Comparison of ENCODE assay signal across 12 cellular contexts in genomic region chr7:2873146-2873545, GRCh38. TPM values are rescaled to one million over a fixed set of nuclear protein-coding genes. Genes with fewer than 3 reads are reported as not detected.
A peak's percentile ranks its signal among the peaks of the same experiment; 100 is the strongest.
DNase-seq lines count a peak whose midpoint lies in the region; ATAC-seq, FAIRE-seq and TF ChIP-seq lines count a peak whose summit lies in the region.
"Had no signal": no experiment of that assay in that cellular context is flagged by ENCODE, and none has a peak within 500 bp of the region (broad histone marks: within the 10 kb centered on the region; RNA-seq: fewer than 3 reads in every experiment).

No MANE protein-coding gene starts in this region.

- no peak for TF ChIP-seq EP300 in A549 (IDR thresholded peaks at IDR 0.05)

- no peaks in the 10 kb centered on the region for H3K9me1 ChIP-seq in endothelial cell of umbilical vein (replicated peaks; ENCODE audit: control insufficient read depth, extremely low read depth, insufficient read depth, low read length)

- no peaks in the 10 kb centered on the region for H4K20me1 ChIP-seq in endothelial cell of umbilical vein (replicated peaks; ENCODE audit: control insufficient read depth, extremely low read depth, insufficient read depth, low read length)

- FAIRE-seq in A549 (lab: Jason Lieb, UNC): no peak
- peak; percentile 95 for FAIRE-seq in RCC 7860 (lab: Jason Lieb, UNC)
- FAIRE-seq in endothelial cell of umbilical vein (lab: Jason Lieb, UNC): no peak

- peak overlapping the region; percentile 74 to 77; a peak in 5 of 6 replicates for H3K27ac ChIP-seq in A549
- H3K27ac ChIP-seq in endothelial cell of umbilical vein (ENCODE audit: insufficient read depth, low read depth, low read length): peak overlapping the region; percentile 99

- dilution Hi-C loops in endothelial cell of umbilical vein (cut with MboI; ENCODE audit: extremely low pct_ligation_motif_present, low sequenced_read_pairs): no loop called here

- H3K9ac ChIP-seq in endothelial cell of umbilical vein (replicated peaks; ENCODE audit: extremely low read depth, insufficient read depth, low read length): no peak overlapping the region

- DNase-seq in A549 (ENCODE audit: low read depth in 1 of 2, low spot score in 1 of 2): no peak
- DNase-seq in DMS79 (lab: John Stamatoyannopoulos, UW): peak; percentile 71
- DNase-seq in RCC 7860 (ENCODE audit: low spot score): peak; percentile 96
- no peak for DNase-seq in endothelial cell of umbilical vein (ENCODE audit: low read depth, low spot score)
- DNase-seq in CD1c-positive myeloid dendritic cell (ENCODE audit: extremely low spot score): no peak
- no peak for DNase-seq in AML-193 (lab: John Stamatoyannopoulos, UW)
- DNase-seq: activated CD4-positive, alpha-beta T cell treated with anti-CD3 and anti-CD28 coated beads, Interleukin-2, amount 50 U/mL, for 48 hours; aorta; stimulated activated CD4-positive, alpha-beta T cell treated with anti-CD3 and anti-CD28 coated beads, Interleukin-15, amount 100 ng/mL, for 24 hours had no signal

- 80% methylated on average over 10 of the region's 10 CpGs for WGBS in A549 (ENCODE audit: missing lambda C conversion rate)

- H3K79me2 ChIP-seq in endothelial cell of umbilical vein (ENCODE audit: control insufficient read depth, insufficient read depth, low read length): no peaks in the 10 kb centered on the region

- TF ChIP-seq POLR2A in A549 (IDR thresholded peaks at IDR 0.05; ENCODE audit: low read length) (no peak), endothelial cell of umbilical vein (IDR thresholded peaks at IDR 0.05; ENCODE audit: low read depth, low read length) (no peak)

- no peaks in the 10 kb centered on the region for H3K27me3 ChIP-seq in endothelial cell of umbilical vein (ENCODE audit: control insufficient read depth in 2 of 2, insufficient read depth in 2 of 2, low read length in 2 of 2)
- H3K27me3 ChIP-seq: SJSA1 had no signal

- H3K4me1 ChIP-seq in A549 (peaks cover 11% of the 10 kb centered on the region), endothelial cell of umbilical vein (ENCODE audit: control insufficient read depth, extremely low read depth, insufficient read depth, low read length) (peaks cover 18% of the 10 kb centered on the region)

- TF ChIP-seq CTCF in A549 (IDR thresholded peaks at IDR 0.05) (no peak), endothelial cell of umbilical vein (IDR thresholded peaks at IDR 0.05; ENCODE audit: extremely low read depth in 1 of 2, insufficient read depth in 1 of 2, low read depth in 1 of 2, low read length in 2 of 2) (no peak)

- intact Hi-C loops in endothelial cell of umbilical vein (cut with micrococcal nuclease): loop anchor here (1.0 kb wide), 1 partner anchor 10 kb away; no protein-coding TSS in a partner anchor

- peak overlapping the region; percentile 38; the same call in 1 of the 3 replicates for H3K4me2 ChIP-seq in A549
- H3K4me2 ChIP-seq in endothelial cell of umbilical vein (ENCODE audit: insufficient read depth, low read length): no peak overlapping the region

- H3K9me3 ChIP-seq in A549 (no peaks in the 10 kb centered on the region), endothelial cell of umbilical vein (replicated peaks; ENCODE audit: control insufficient read depth, insufficient read depth, low read length) (no peaks in the 10 kb centered on the region)
- H3K9me3 ChIP-seq: SJSA1 had no signal

- CTCF ChIA-PET in A549 (lab: Yijun Ruan, JAX) (interaction anchor here (2.2 to 6.3 kb wide), 2 partner anchors 8 to 14 kb away, joined by 11 to 50 read pairs; no protein-coding TSS in a partner anchor), endothelial cell of umbilical vein (lab: Charles Lee) (interaction anchor here (3.5 kb wide), 1 partner anchor 8 kb away, joined by 20 read pairs; no protein-coding TSS in a partner anchor)

- POLR2A ChIA-PET in A549 (lab: Yijun Ruan, JAX) (interaction anchor here (1.1 to 1.4 kb wide), 2 partner anchors 115 to 1768 kb away, joined by 3 to 4 read pairs; no protein-coding TSS in a partner anchor), endothelial cell of umbilical vein (lab: Charles Lee) (interaction anchor here (0.6 kb wide), 1 partner anchor 332 kb away, joined by 4 read pairs; no protein-coding TSS in a partner anchor)

- BruUV-seq in endothelial cell of umbilical vein (replicated peaks; lab: Mats Ljungman, UMichigan): no TSS peak

- ATAC-seq in A549 (no peak), HG03135 (IDR thresholded peaks at IDR 0.05; ENCODE audit: unreplicated experiment) (no peak), GM21360 (IDR thresholded peaks at IDR 0.05; ENCODE audit: unreplicated experiment) (no peak)

- TF ChIP-seq RAD21 in A549 (conservative IDR thresholded peaks at IDR 0.05 in 1 of 2, IDR thresholded peaks at IDR 0.05 in 1 of 2): no peak

- no peak overlapping the region for H2AFZ ChIP-seq in endothelial cell of umbilical vein (ENCODE audit: low read depth, low read length)

- no peaks in the 10 kb centered on the region for H3K36me3 ChIP-seq in endothelial cell of umbilical vein (ENCODE audit: control insufficient read depth in 2 of 2, extremely low read depth in 1 of 2, insufficient read depth in 2 of 2, low read length in 2 of 2)
- H3K36me3 ChIP-seq: SJSA1 had no signal

- H3K4me3 ChIP-seq in A549 (no peak overlapping the region), endothelial cell of umbilical vein (replicated peaks in 1 of 3; ENCODE audit: insufficient read depth in 1 of 3, low read depth in 1 of 3, low read length in 3 of 3) (no peak overlapping the region)
- H3K4me3 ChIP-seq: SJSA1 had no signal

TF ChIP-seq in A549, 52 proteins besides CTCF, POLR2A, EP300 and RAD21 (continues in another document):
- TF ChIP-seq EHMT2 (IDR thresholded peaks at IDR 0.05; ENCODE audit: low read depth) (no peak), CEBPB (IDR thresholded peaks at IDR 0.05) (no peak), NR3C1 (IDR thresholded peaks at IDR 0.05) (no peak), RNF2 (IDR thresholded peaks at IDR 0.05; ENCODE audit: borderline replicate concordance, low read depth) (no peak), BCL3 (IDR thresholded peaks at IDR 0.05) (no peak)
- TF ChIP-seq, protein P1, sequence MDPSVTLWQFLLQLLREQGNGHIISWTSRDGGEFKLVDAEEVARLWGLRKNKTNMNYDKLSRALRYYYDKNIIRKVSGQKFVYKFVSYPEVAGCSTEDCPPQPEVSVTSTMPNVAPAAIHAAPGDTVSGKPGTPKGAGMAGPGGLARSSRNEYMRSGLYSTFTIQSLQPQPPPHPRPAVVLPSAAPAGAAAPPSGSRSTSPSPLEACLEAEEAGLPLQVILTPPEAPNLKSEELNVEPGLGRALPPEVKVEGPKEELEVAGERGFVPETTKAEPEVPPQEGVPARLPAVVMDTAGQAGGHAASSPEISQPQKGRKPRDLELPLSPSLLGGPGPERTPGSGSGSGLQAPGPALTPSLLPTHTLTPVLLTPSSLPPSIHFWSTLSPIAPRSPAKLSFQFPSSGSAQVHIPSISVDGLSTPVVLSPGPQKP (IDR thresholded peaks at IDR 0.05; ENCODE audit: low read depth, low read length): no peak

TF ChIP-seq in endothelial cell of umbilical vein, 7 proteins besides CTCF, POLR2A, EP300 and RAD21:
- TF ChIP-seq MYC (IDR thresholded peaks at IDR 0.05; ENCODE audit: low read depth, low read length) (no peak), JUN (IDR thresholded peaks at IDR 0.05; ENCODE audit: borderline replicate concordance, insufficient read depth, insufficient read length, low read depth) (no peak), POLR2AphosphoS5 (IDR thresholded peaks at IDR 0.05; ENCODE audit: insufficient read depth, low read depth, low read length) (no peak), EZH2 (IDR thresholded peaks at IDR 0.05; ENCODE audit: borderline replicate concordance, low read depth, low read length, severe bottlenecking) (no peak), FOS (IDR thresholded peaks at IDR 0.05; ENCODE audit: borderline replicate concordance, insufficient read depth, low read length) (no peak), GATA2 (IDR thresholded peaks at IDR 0.05; ENCODE audit: insufficient read depth, insufficient read length, low read depth, low read length) (no peak)
- TF ChIP-seq, protein P2, sequence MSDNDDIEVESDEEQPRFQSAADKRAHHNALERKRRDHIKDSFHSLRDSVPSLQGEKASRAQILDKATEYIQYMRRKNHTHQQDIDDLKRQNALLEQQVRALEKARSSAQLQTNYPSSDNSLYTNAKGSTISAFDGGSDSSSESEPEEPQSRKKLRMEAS (IDR thresholded peaks at IDR 0.05; ENCODE audit: insufficient read depth, insufficient read length): no peak

RNA-seq across cellular contexts. Expression of gene GNA12, which starts 29.0 kb away (rescaled TPM):
- polyA plus RNA-seq in A549 (2011; rRNA removed) (43.7 and 44.0 TPM in 2 replicates), A549 (2017; fragmentation: RNase III; extraction: RNeasy Plus Mini Kit Qiagen cat#74134 plus additional on column Dnase treatment) (33.0 to 35.6 TPM (median 34.5 TPM) in 3 replicates), endothelial cell of umbilical vein (75.1 and 95.5 TPM in 2 replicates)
- polyA plus RNA-seq in A549 (2012; cell fraction: cytosol; rRNA removed): 35.5 and 55.4 TPM in 2 replicates
- 30.9 and 37.5 TPM in 2 replicates for polyA plus RNA-seq in A549 (2012; cell fraction: nucleus; rRNA removed)
- 66.4 and 75.1 TPM in 2 replicates for polyA minus RNA-seq in A549 (2011; rRNA and poly(A)+ RNA removed)
- total RNA-seq in endothelial cell of umbilical vein: 56.0 and 63.0 TPM in 2 replicates
- 71.0 and 81.6 TPM in 2 replicates for polyA plus RNA-seq in endothelial cell of umbilical vein (2011; cell fraction: cytosol; rRNA removed)
- 43.9 and 56.3 TPM in 2 replicates for polyA plus RNA-seq in endothelial cell of umbilical vein (2011; cell fraction: nucleus; rRNA removed)
- 56.8 and 58.8 TPM in 2 replicates for polyA plus RNA-seq in endothelial cell of umbilical vein (2012)
- polyA minus RNA-seq in endothelial cell of umbilical vein: 106 TPM in 2 replicates
- 18.8 TPM for polyA minus RNA-seq in endothelial cell of umbilical vein (2011; cell fraction: cytosol; rRNA and poly(A)+ RNA removed)
- polyA minus RNA-seq in endothelial cell of umbilical vein (2011; cell fraction: nucleus; rRNA and poly(A)+ RNA removed): 35.5 and 39.8 TPM in 2 replicates

Comparison
In these comparisons a context has a peak if more than half of its experiments do, and no peak if none do; other contexts are left out.
1. DNase-seq: peak in DMS79 (single experiment) and RCC 7860 (single experiment); none in A549 (0 of 2), endothelial cell of umbilical vein (single experiment), CD1c-positive myeloid dendritic cell (single experiment) and AML-193 (0 of 2).